In the genomic region with DNA sequence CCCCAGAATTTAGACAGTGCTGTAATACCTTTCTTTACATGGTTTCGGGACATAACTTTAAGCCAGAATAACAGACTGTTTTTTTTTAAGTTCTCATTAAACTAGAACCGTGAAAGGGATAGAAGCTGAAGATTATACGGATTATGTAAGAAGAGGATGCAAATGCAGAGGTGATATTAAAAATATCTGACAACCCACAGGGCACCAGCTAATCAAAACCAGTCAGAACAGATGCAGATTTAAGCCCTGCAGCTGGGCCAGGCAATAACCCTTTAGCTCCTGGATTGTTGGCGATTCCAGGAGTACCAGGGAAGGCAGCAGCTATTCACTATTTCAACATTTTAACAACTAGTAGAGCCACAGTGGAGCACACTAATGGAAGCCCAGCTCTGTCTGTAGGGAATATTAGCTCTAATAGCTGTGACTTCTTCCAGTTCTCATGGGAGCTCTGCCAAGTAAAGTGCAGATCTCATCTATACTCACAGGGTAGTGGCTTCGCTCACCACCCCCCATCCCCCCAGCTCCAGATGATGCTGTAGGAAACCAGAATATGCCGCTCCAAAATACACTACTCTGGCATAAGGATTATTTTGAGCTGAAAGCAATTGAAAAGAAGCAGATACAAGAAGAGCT, we compare ENCODE assay signal across 9 cellular contexts. TPM values are rescaled to one million over a fixed set of nuclear protein-coding genes. Genes with fewer than 3 reads are reported as not detected.
DNase-seq lines count a peak whose midpoint lies in the region; ATAC-seq and TF ChIP-seq lines count a peak whose summit lies in the region.
"Had no signal": no experiment of that assay in that cellular context is flagged by ENCODE, and none has a peak within 500 bp of the region (broad histone marks: within the 10 kb centered on the region; RNA-seq: fewer than 3 reads in every experiment).

No MANE protein-coding gene starts in this region.

- H3K9me3 ChIP-seq in HCT116 (ENCODE audit: control insufficient read depth in 1 of 2, insufficient read depth in 1 of 2, low read depth in 1 of 2, low read length in 2 of 2) (no peaks in the 10 kb centered on the region), adipocyte (ENCODE audit: control insufficient read depth, low read length) (no peaks in the 10 kb centered on the region), iPS-20b (ENCODE audit: insufficient read depth, low read depth, low read length) (no peaks in the 10 kb centered on the region)

- H3K36me3 ChIP-seq in HCT116 (ENCODE audit: control insufficient read depth in 1 of 2, insufficient read depth in 2 of 2, low read length in 2 of 2) (0 out of 4 replicates have a peak, but pooled peaks cover 0 to 5% of the 10 kb centered on the region in 2 experiments), adipocyte (ENCODE audit: control insufficient read depth, insufficient read depth, low read length, severe bottlenecking) (no peaks in the 10 kb centered on the region), iPS-20b (ENCODE audit: insufficient read depth, low read depth, low read length) (no peaks in the 10 kb centered on the region)

- DNase-seq in A172 (ENCODE audit: low spot score) (peak; percentile 34), HCT116 (ENCODE audit: low read depth, low spot score) (no peak), adipocyte (ENCODE audit: low read depth) (no peak)
- DNase-seq in stimulated activated CD4-positive, alpha-beta T cell treated with anti-CD3 and anti-CD28 coated beads, Interleukin-15, amount 100 ng/mL, for 24 hours, result no peak

- TF ChIP-seq POLR2A in HCT116 (IDR thresholded peaks at IDR 0.05; ENCODE audit: borderline replicate concordance, extremely low read depth, insufficient read depth, insufficient read length), result no peak

- H3K27ac ChIP-seq in HCT116 (ENCODE audit: low read depth, low read length) (no peak overlapping the region), iPS-20b (ENCODE audit: low read length) (no peak overlapping the region)

- RAD21 ChIA-PET in HCT116 (lab: Charles Lee; ENCODE audit: low non-redundant PET in 1 of 2, low total read pairs in 2 of 2, uncharacterized antibody in 2 of 2, unreplicated experiment in 2 of 2), result no interaction called here

- no peak overlapping the region for H2AFZ ChIP-seq in HCT116 (ENCODE audit: low read depth, low read length, poor library complexity, severe bottlenecking)

- CTCF ChIA-PET in HCT116 (lab: Charles Lee), result no interaction called here

- no peaks in the 10 kb centered on the region for H4K20me1 ChIP-seq in HCT116 (ENCODE audit: insufficient read depth)

- H3K27me3 ChIP-seq in HCT116 (ENCODE audit: insufficient read depth, low read length), result no peaks in the 10 kb centered on the region
- no peaks in the 10 kb centered on the region for H3K27me3 ChIP-seq in adipocyte (replicated peaks; ENCODE audit: control insufficient read depth, insufficient read depth, low read length)
- peaks cover 99% of the 10 kb centered on the region for H3K27me3 ChIP-seq in iPS-20b (ENCODE audit: insufficient read depth, low read length)

- POLR2A ChIA-PET in HCT116 (lab: Charles Lee), result interaction anchor here (0.9 kb wide), 1 partner anchor 14 kb away, joined by 3 read pairs; the partner anchor contains the start of gene SCD5

- intact Hi-C loops in HCT116 (cut with micrococcal nuclease), result no loop called here

- no TSS peak for BruUV-seq in HCT116 (replicated peaks; lab: Mats Ljungman, UMichigan)

- peaks cover 59 to 70% of the 10 kb centered on the region in 2 experiments for H3K4me1 ChIP-seq in HCT116 (ENCODE audit: control insufficient read depth in 1 of 2, insufficient read depth in 2 of 2, low read length in 2 of 2)
- H3K4me1 ChIP-seq in adipocyte (ENCODE audit: control insufficient read depth, insufficient read depth, low read length), result peaks cover 37% of the 10 kb centered on the region
- H3K4me1 ChIP-seq in iPS-20b (ENCODE audit: insufficient read depth, low read length), result peaks cover 22% of the 10 kb centered on the region

- ATAC-seq in HCT116 (no peak), HG03159 (IDR thresholded peaks at IDR 0.05; ENCODE audit: unreplicated experiment) (no peak), HG02623 (IDR thresholded peaks at IDR 0.05; ENCODE audit: unreplicated experiment) (no peak), HG03565 (IDR thresholded peaks at IDR 0.05; ENCODE audit: unreplicated experiment) (no peak)

- H3K9ac ChIP-seq in HCT116 (ENCODE audit: low read length), result no peak overlapping the region
- H3K9ac ChIP-seq in adipocyte (ENCODE audit: low read length), result peak overlapping the region; percentile 17
- H3K9ac ChIP-seq in iPS-20b (ENCODE audit: low read depth, low read length), result no peak overlapping the region

- H3K79me2 ChIP-seq in HCT116 (ENCODE audit: insufficient read depth, low read length), result 0 out of 2 replicates have a peak, but pooled peaks cover 10% of the 10 kb centered on the region

- TF ChIP-seq RAD21 in HCT116 (IDR thresholded peaks at IDR 0.05; ENCODE audit: low read depth), result no peak

- H3K9me2 ChIP-seq in HCT116 (ENCODE audit: insufficient read depth), result no peaks in the 10 kb centered on the region

- no peak for TF ChIP-seq CTCF in HCT116 (IDR thresholded peaks at IDR 0.05 in 2 of 3, conservative IDR thresholded peaks at IDR 0.05 in 1 of 3; ENCODE audit: borderline replicate concordance in 1 of 3, insufficient read depth in 1 of 3, low read depth in 2 of 3, low read length in 2 of 3)

- peak overlapping the region; percentile 55 for H3K4me2 ChIP-seq in HCT116 (ENCODE audit: low read length)

- H3K4me3 ChIP-seq in HCT116 (replicated peaks in 1 of 2; ENCODE audit: low read depth in 1 of 2, low read length in 2 of 2) (no peak overlapping the region), adipocyte (ENCODE audit: low read length) (peak overlapping the region; percentile 52), iPS-20b (ENCODE audit: low read length) (peak overlapping the region; percentile 6; the same call in 1 of the 2 replicates)
- H3K4me3 ChIP-seq: lung had no signal

TF ChIP-seq in HCT116, 20 proteins besides CTCF, POLR2A, EP300 and RAD21:
- TF ChIP-seq CEBPB (IDR thresholded peaks at IDR 0.05; ENCODE audit: low read depth), result no peak
- TF ChIP-seq ATF3 (IDR thresholded peaks at IDR 0.05), result no peak
- no peak for TF ChIP-seq TCF7L2 (IDR thresholded peaks at IDR 0.05; ENCODE audit: borderline replicate concordance, extremely low read depth, insufficient read depth, insufficient read length)
- TF ChIP-seq SP1 (IDR thresholded peaks at IDR 0.05; ENCODE audit: low read depth), result 0 out of 2 replicates have a peak, but pooled peaks have one; percentile 2
- TF ChIP-seq ZNF274 (IDR thresholded peaks at IDR 0.05; ENCODE audit: low read depth, low read length), result no peak
- no peak for TF ChIP-seq EZH2phosphoT487 (IDR thresholded peaks at IDR 0.05; ENCODE audit: borderline replicate concordance)
- no peak for TF ChIP-seq SRF (IDR thresholded peaks at IDR 0.05; ENCODE audit: low read depth)
TF ChIP-seq in HCT116: peak in this region for 1.

RNA-seq across cellular contexts. Expression of gene SCD5, which starts 13.9 kb away (rescaled TPM):
- 11.9 and 16.6 TPM in 2 replicates for total RNA-seq in A172 (2014; rRNA removed; shearing (Covaris generic))
- 21.7 TPM for total RNA-seq in HCT116 (2021; ENCODE audit: unreplicated experiment)
- polyA plus RNA-seq in HCT116 (2012), result 6.2 and 8.5 TPM in 2 replicates

Comparison
In these comparisons a context has a peak if more than half of its experiments do, and no peak if none do; other contexts are left out.
1. H3K4me3 ChIP-seq: peak in adipocyte (single experiment) and iPS-20b (single experiment); none in HCT116 (0 of 2).